Comparison of ENCODE assay signal across 8 cellular contexts in the genomic region with DNA sequence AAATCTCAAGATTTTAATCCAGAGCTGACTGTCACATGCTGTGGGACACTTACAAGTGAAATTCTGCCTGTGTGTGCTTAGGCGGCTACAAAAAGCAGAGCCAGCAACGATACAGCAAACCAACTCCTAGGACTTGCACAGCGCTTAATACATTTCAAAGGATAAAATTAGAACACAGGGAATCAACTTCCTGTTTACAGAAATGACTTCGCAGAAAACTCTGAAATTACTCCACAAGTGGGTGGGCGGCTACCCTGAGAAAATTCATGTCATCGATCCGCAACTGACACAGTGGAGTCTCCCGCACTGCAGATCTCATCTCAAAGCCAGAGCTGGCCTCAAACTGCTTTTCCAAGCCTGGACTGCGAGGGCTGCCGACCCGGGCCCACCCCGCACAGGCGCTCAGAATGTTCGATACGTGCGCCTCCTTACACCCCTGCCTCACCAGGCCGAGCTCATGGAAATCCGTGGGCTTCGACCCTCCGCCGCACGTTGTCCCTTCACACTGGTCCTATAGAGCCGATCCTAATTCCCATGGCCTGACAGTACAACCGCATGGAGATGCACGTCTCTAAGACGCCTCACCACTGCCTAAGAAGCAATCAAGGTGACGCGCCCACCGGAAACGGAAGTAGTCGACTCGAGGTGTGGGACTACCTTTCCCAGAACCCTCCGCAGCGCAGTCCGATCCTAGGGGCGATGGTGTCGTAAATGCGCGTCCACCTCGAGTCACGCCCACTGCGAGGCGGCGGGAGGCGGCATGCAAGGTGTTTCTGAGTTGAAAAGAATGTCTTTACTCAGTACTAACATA. TPM values are rescaled to one million over a fixed set of nuclear protein-coding genes. Genes with fewer than 3 reads are reported as not detected.
A peak's percentile ranks its signal among the peaks of the same experiment; 100 is the strongest.
DNase-seq lines count a peak whose midpoint lies in the region; ATAC-seq, FAIRE-seq and TF ChIP-seq lines count a peak whose summit lies in the region.

A gene (minus strand): TSS at position 609 of the 811 bp plus-strand sequence. CDS start 5,625 bp downstream, outside the sequence.

- peak within 1 kb of the TSS; percentile 95 for H3K4me2 ChIP-seq in smooth muscle cell

- H3K4me1 ChIP-seq in smooth muscle cell (ENCODE audit: low read depth): peaks cover 6% of the 10 kb centered on the region

- H3K27me3 ChIP-seq in smooth muscle cell (ENCODE audit: low read depth): no peaks in the 10 kb centered on the region

- WGBS in smooth muscle cell (ENCODE audit: low lambda C conversion rate): 6% methylated on average over 45 of the region's 45 CpGs

- H3K36me3 ChIP-seq in smooth muscle cell (ENCODE audit: low read depth): peaks cover 11% of the 10 kb centered on the region

- TF ChIP-seq CTCF in smooth muscle cell (IDR thresholded peaks at IDR 0.05; ENCODE audit: borderline replicate concordance, insufficient read depth, poor library complexity, severe bottlenecking): no peak

- peak within 1 kb of the TSS; percentile 62 for H3K9ac ChIP-seq in smooth muscle cell (ENCODE audit: low read depth)

- H3K9me3 ChIP-seq in smooth muscle cell (replicated peaks; ENCODE audit: low read depth): peaks cover 4% of the 10 kb centered on the region

- peak; percentile 92 for DNase-seq in Caki2 (ENCODE audit: low read depth)
- DNase-seq in NCI-H146 (lab: John Stamatoyannopoulos, UW): peak; percentile 88
- DNase-seq in activated CD4-positive, alpha-beta T cell treated with anti-CD3 and anti-CD28 coated beads for 1 hour: peak; percentile 50
- DNase-seq in cerebellum (ENCODE audit: low spot score): peak; percentile 89
- DNase-seq in smooth muscle cell (lab: John Stamatoyannopoulos, UW; ENCODE audit: unreplicated experiment): peak; percentile 2
- no peak for DNase-seq in LoVo (ENCODE audit: low spot score)

- no peaks in the 10 kb centered on the region for H3F3A ChIP-seq in smooth muscle cell (ENCODE audit: low read depth)

- FAIRE-seq in islet of Langerhans (lab: Jason Lieb, UNC): peak; percentile 84

- H3K4me3 ChIP-seq in smooth muscle cell: peak within 1 kb of the TSS; percentile 82

- ATAC-seq in GM21717 (IDR thresholded peaks at IDR 0.05; ENCODE audit: unreplicated experiment): no peak

- H2AFZ ChIP-seq in smooth muscle cell (ENCODE audit: low read depth): peak within 1 kb of the TSS; percentile 97

- in situ Hi-C loops in Caki2 (cut with HindIII; ENCODE audit: low pct_unique_long_range_greater_than_20kb, low sequenced_read_pairs): no loop called here

- H3K27ac ChIP-seq in smooth muscle cell (ENCODE audit: low read depth): peak within 1 kb of the TSS; percentile 39

- no peaks in the 10 kb centered on the region for H4K20me1 ChIP-seq in smooth muscle cell (ENCODE audit: low read depth)

- no peaks in the 10 kb centered on the region for H3K79me2 ChIP-seq in smooth muscle cell (ENCODE audit: low read depth)

RNA-seq across cellular contexts. Expression of the gene that starts here (rescaled TPM):
- total RNA-seq in Caki2 (2014; rRNA removed; shearing (Covaris generic); ENCODE audit: low replicate concordance): 7.3 and 22.4 TPM in 2 replicates
- total RNA-seq in cerebellum: 25.1 TPM
- total RNA-seq in smooth muscle cell: 8.2 and 12.3 TPM in 2 replicates
- 4.5 and 4.7 TPM in 2 replicates for polyA plus RNA-seq in smooth muscle cell
